Comparison of ENCODE assay signal across 8 cellular contexts in genomic region chr11:86174101-86175046, GRCh38.
DNase-seq lines count a peak whose midpoint lies in the region; ATAC-seq and TF ChIP-seq lines count a peak whose summit lies in the region.

No MANE protein-coding gene starts in this region.

- no peak for ATAC-seq in HG02840 (IDR thresholded peaks at IDR 0.05; ENCODE audit: low FRiP score, unreplicated experiment)
- ATAC-seq in GM18867 (IDR thresholded peaks at IDR 0.05; ENCODE audit: unreplicated experiment), result no peak
- no peak for ATAC-seq in GM18907 (IDR thresholded peaks at IDR 0.05; ENCODE audit: unreplicated experiment)

- no peak overlapping the region for H3K4me3 ChIP-seq in H7 (ENCODE audit: insufficient read depth, low read depth, low read length)

- no peak for TF ChIP-seq CTCF in AG09319 (IDR thresholded peaks at IDR 0.05; ENCODE audit: low read depth, low read length)

- DNase-seq in AG09319 (ENCODE audit: extremely low read depth, low read depth), result peak; percentile 90
- peak; percentile 72 for DNase-seq in RKO (ENCODE audit: low spot score)
- peak; percentile 99 for DNase-seq in fibroblast of gingiva (ENCODE audit: low read depth)
- DNase-seq in non-pigmented ciliary epithelial cell (ENCODE audit: low read depth), result peak; percentile 92
- no peak for DNase-seq in H7

- H3K27me3 ChIP-seq in H7 (ENCODE audit: control insufficient read depth, insufficient read depth, low read length), result no peaks in the 10 kb centered on the region

- no peaks in the 10 kb centered on the region for H3K36me3 ChIP-seq in H7 (replicated peaks; ENCODE audit: control insufficient read depth, insufficient read depth, low read length)
